In the genomic region with DNA sequence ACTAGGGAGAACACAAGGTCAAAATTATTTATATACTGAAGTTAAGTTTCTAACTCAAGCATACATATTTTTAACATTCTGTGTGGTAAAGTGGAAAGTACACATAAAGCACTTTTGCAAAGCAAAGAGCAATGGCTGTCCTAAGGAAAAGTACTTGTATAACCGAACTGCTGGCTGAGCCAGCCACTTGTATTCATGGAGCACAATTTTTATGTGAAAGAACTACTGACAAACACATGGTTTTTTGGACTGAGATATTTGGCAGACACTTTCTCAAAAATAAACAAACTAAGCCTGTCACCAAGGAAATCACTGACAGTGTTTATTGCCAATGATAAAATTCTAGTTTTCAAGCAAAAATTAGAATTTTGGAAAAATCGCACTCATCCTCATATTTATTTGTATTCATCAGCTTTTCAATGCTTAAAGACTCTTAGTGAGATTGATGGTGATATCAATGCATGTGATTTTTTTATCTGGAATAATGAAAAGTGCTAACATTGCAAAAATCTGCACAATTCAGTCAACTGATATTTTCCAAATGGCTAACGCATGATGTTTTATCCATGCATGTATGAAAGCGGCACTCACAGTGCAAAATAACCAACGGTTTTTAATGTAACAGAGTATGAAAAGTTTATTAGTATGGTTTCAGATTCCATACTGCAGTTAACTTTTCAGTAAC, we compare ENCODE assay signal across 2 cellular contexts.
A peak's percentile ranks its signal among the peaks of the same experiment; 100 is the strongest.
TF ChIP-seq lines count a peak whose summit lies in the region.

No MANE protein-coding gene starts in this region.

TF ChIP-seq in H1, 55 proteins besides CTCF, POLR2A, EP300 and RAD21:
- no peak for TF ChIP-seq CHD2 (IDR thresholded peaks at IDR 0.05; ENCODE audit: low read length)
- no peak for TF ChIP-seq SUZ12 (IDR thresholded peaks at IDR 0.05; ENCODE audit: low read length)
- TF ChIP-seq MAFK (IDR thresholded peaks at IDR 0.05; ENCODE audit: low read depth, low read length), result peak; percentile 40; the same call in 1 of the 2 replicates
TF ChIP-seq in H1: peak in this region for 1.

TF ChIP-seq in HepG2, 621 proteins besides CTCF, POLR2A, EP300 and RAD21:
- no peak for TF ChIP-seq SRF (IDR thresholded peaks at IDR 0.05; ENCODE audit: low read depth, low read length)
- TF ChIP-seq HMG20A (CRISPR knock-in tag; IDR thresholded peaks at IDR 0.05; ENCODE audit: borderline replicate concordance), result no peak
- TF ChIP-seq SRSF1 (optimal IDR thresholded peaks at IDR 0.05; ENCODE audit: low read depth, low read length), result no peak
- no peak for TF ChIP-seq ZNF317 (CRISPR knock-in tag; IDR thresholded peaks at IDR 0.05)
- no peak for TF ChIP-seq ZNF234 (CRISPR knock-in tag; conservative IDR thresholded peaks at IDR 0.05)
- no peak for TF ChIP-seq POGZ (CRISPR knock-in tag; IDR thresholded peaks at IDR 0.05)
- TF ChIP-seq, protein P1, sequence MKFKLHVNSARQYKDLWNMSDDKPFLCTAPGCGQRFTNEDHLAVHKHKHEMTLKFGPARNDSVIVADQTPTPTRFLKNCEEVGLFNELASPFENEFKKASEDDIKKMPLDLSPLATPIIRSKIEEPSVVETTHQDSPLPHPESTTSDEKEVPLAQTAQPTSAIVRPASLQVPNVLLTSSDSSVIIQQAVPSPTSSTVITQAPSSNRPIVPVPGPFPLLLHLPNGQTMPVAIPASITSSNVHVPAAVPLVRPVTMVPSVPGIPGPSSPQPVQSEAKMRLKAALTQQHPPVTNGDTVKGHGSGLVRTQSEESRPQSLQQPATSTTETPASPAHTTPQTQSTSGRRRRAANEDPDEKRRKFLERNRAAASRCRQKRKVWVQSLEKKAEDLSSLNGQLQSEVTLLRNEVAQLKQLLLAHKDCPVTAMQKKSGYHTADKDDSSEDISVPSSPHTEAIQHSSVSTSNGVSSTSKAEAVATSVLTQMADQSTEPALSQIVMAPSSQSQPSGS (CRISPR knock-in tag; IDR thresholded peaks at IDR 0.05), result no peak
- no peak for TF ChIP-seq HNRNPH1 (optimal IDR thresholded peaks at IDR 0.05; ENCODE audit: low read depth, low read length)
- TF ChIP-seq MAFF (IDR thresholded peaks at IDR 0.05; ENCODE audit: low read depth, low read length), result peak; percentile 90
- no peak for TF ChIP-seq CHD4 (IDR thresholded peaks at IDR 0.05; ENCODE audit: borderline replicate concordance, low read length)
- no peak for TF ChIP-seq CHD2 (IDR thresholded peaks at IDR 0.05; ENCODE audit: low read depth, low read length)
- no peak for TF ChIP-seq SIN3A (IDR thresholded peaks at IDR 0.05; ENCODE audit: borderline replicate concordance, low read depth, low read length)
- TF ChIP-seq ZC3H4 (CRISPR knock-in tag; IDR thresholded peaks at IDR 0.05; ENCODE audit: borderline replicate concordance), result no peak
- TF ChIP-seq MAFK (conservative IDR thresholded peaks at IDR 0.05 in 1 of 2, IDR thresholded peaks at IDR 0.05 in 1 of 2; ENCODE audit: low read length in 2 of 2), result peak; percentile 82 to 92
